2 cellular contexts compared by ENCODE assay signal in genomic region chr6:105292689-105293339, GRCh38.
TF ChIP-seq lines count a peak whose summit lies in the region.

No MANE protein-coding gene starts in this region.

TF ChIP-seq in HEK293, 187 proteins besides CTCF, POLR2A, EP300 and RAD21 (continued from another document):
- TF ChIP-seq, protein P1, sequence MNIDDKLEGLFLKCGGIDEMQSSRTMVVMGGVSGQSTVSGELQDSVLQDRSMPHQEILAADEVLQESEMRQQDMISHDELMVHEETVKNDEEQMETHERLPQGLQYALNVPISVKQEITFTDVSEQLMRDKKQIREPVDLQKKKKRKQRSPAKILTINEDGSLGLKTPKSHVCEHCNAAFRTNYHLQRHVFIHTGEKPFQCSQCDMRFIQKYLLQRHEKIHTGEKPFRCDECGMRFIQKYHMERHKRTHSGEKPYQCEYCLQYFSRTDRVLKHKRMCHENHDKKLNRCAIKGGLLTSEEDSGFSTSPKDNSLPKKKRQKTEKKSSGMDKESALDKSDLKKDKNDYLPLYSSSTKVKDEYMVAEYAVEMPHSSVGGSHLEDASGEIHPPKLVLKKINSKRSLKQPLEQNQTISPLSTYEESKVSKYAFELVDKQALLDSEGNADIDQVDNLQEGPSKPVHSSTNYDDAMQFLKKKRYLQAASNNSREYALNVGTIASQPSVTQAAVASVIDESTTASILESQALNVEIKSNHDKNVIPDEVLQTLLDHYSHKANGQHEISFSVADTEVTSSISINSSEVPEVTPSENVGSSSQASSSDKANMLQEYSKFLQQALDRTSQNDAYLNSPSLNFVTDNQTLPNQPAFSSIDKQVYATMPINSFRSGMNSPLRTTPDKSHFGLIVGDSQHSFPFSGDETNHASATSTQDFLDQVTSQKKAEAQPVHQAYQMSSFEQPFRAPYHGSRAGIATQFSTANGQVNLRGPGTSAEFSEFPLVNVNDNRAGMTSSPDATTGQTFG (tag by site-specific recombination; IDR thresholded peaks at IDR 0.05; ENCODE audit: borderline replicate concordance): no peak

TF ChIP-seq in GM23338, 12 proteins besides CTCF, POLR2A, EP300 and RAD21 (continued from another document):
- TF ChIP-seq, protein P2, sequence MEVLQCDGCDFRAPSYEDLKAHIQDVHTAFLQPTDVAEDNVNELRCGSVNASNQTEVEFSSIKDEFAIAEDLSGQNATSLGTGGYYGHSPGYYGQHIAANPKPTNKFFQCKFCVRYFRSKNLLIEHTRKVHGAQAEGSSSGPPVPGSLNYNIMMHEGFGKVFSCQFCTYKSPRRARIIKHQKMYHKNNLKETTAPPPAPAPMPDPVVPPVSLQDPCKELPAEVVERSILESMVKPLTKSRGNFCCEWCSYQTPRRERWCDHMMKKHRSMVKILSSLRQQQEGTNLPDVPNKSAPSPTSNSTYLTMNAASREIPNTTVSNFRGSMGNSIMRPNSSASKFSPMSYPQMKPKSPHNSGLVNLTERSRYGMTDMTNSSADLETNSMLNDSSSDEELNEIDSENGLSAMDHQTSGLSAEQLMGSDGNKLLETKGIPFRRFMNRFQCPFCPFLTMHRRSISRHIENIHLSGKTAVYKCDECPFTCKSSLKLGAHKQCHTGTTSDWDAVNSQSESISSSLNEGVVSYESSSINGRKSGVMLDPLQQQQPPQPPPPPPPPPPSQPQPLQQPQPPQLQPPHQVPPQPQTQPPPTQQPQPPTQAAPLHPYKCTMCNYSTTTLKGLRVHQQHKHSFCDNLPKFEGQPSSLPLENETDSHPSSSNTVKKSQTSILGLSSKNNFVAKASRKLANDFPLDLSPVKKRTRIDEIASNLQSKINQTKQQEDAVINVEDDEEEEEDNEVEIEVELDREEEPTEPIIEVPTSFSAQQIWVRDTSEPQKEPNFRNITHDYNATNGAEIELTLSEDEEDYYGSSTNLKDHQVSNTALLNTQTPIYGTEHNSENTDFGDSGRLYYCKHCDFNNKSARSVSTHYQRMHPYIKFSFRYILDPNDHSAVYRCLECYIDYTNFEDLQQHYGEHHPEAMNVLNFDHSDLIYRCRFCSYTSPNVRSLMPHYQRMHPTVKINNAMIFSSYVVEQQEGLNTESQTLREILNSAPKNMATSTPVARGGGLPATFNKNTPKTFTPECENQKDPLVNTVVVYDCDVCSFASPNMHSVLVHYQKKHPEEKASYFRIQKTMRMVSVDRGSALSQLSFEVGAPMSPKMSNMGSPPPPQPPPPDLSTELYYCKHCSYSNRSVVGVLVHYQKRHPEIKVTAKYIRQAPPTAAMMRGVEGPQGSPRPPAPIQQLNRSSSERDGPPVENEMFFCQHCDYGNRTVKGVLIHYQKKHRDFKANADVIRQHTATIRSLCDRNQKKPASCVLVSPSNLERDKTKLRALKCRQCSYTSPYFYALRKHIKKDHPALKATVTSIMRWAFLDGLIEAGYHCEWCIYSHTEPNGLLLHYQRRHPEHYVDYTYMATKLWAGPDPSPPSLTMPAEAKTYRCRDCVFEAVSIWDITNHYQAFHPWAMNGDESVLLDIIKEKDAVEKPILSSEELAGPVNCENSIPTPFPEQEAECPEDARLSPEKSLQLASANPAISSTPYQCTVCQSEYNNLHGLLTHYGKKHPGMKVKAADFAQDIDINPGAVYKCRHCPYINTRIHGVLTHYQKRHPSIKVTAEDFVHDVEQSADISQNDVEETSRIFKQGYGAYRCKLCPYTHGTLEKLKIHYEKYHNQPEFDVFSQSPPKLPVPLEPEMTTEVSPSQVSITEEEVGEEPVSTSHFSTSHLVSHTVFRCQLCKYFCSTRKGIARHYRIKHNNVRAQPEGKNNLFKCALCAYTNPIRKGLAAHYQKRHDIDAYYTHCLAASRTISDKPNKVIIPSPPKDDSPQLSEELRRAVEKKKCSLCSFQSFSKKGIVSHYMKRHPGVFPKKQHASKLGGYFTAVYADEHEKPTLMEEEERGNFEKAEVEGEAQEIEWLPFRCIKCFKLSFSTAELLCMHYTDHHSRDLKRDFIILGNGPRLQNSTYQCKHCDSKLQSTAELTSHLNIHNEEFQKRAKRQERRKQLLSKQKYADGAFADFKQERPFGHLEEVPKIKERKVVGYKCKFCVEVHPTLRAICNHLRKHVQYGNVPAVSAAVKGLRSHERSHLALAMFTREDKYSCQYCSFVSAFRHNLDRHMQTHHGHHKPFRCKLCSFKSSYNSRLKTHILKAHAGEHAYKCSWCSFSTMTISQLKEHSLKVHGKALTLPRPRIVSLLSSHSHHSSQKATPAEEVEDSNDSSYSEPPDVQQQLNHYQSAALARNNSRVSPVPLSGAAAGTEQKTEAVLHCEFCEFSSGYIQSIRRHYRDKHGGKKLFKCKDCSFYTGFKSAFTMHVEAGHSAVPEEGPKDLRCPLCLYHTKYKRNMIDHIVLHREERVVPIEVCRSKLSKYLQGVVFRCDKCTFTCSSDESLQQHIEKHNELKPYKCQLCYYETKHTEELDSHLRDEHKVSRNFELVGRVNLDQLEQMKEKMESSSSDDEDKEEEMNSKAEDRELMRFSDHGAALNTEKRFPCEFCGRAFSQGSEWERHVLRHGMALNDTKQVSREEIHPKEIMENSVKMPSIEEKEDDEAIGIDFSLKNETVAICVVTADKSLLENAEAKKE (CRISPR knock-in tag; IDR thresholded peaks at IDR 0.05): no peak
- TF ChIP-seq EZH2phosphoT487 (IDR thresholded peaks at IDR 0.05; ENCODE audit: unreplicated experiment) (no peak), ZNF114 (CRISPR knock-in tag; IDR thresholded peaks at IDR 0.05) (no peak), POLR2AphosphoS5 (IDR thresholded peaks at IDR 0.05; ENCODE audit: low read depth) (no peak)
